ENCODE assay signal across 13 cellular contexts in the genomic region with DNA sequence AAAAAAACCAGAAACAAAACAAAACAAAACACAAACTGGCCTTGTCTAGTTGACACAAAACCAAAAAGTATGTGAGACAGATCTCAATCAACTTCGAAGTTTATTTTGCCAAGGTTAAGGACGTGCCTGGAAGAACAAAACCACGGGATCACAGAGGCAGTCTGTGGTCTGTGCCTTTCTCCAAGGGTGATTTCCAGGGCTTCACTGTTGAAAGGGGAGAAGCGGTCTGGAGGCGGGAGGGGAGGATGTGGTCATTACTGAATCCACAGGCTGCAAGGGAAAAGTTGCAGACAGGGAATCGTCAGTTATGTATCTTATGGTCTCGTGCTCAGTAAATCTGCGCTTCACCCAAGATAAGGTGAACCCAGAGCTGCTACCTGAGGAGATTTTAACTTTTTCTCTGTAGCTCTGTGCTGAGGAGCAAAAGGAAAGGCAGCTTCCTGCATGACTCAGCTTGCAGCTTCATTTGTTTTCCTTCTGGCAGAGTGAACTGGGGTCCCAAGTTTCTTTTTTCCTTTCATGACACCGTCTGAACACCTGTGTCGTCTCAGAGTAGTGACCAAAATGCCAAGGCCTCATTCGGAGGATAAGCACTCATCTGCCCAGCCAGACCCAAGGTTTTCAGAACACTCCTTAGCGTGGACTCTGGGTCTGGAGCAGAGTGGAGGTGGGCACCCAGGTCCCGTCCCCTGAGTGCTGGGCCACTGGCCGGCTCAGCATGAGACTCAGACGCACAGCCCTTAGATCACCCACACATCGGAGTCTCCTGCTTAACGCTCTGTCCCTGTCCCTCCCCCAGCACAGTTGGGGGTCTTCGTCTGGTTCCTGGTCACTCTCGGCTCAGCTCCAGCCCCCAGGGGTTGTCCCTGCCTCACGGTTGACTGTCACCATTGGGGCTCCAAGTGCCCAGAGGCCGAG. TPM values are rescaled to one million over a fixed set of nuclear protein-coding genes. Genes with fewer than 3 reads are reported as not detected.
DNase-seq lines count a peak whose midpoint lies in the region; ATAC-seq and TF ChIP-seq lines count a peak whose summit lies in the region.
"Had no signal": no experiment of that assay in that cellular context is flagged by ENCODE, and none has a peak within 500 bp of the region (broad histone marks: within the 10 kb centered on the region; RNA-seq: fewer than 3 reads in every experiment).

No MANE protein-coding gene starts in this region.

- DNase-seq in activated CD4-positive, alpha-beta T cell treated with anti-CD3 and anti-CD28 coated beads, Interleukin-2, amount 10 ng/mL, durations not matched to agents 7 days and 5 days: no peak
- DNase-seq in activated CD4-positive, alpha-beta T cell treated with anti-CD3 and anti-CD28 coated beads, Interleukin-2, amount 10 ng/mL, durations not matched to agents 24 days and 14 days: no peak
- DNase-seq in WTC11 (ENCODE audit: low spot score): no peak
- DNase-seq in iPS-NIHi7 (ENCODE audit: extremely low spot score): peak; percentile 48
- no peak for DNase-seq in upper lobe of right lung
- no peak for DNase-seq in activated effector memory CD4-positive, alpha-beta T cell treated with Interleukin-2 at 50 U/mL for 16 hours
- DNase-seq in NCI-H2081 treated with DMSO at 0.1 percent for 48 hours (lab: John Stamatoyannopoulos, UW): no peak
- DNase-seq in NAMALWA (ENCODE audit: low spot score): no peak
- DNase-seq: HCEC 1CT; NCI-H524; stimulated activated CD4-positive, alpha-beta T cell treated with anti-CD3 and anti-CD28 coated beads, Interleukin-2, amount 100 ng/mL, for 48 hours; tibial artery had no signal

- H3K4me1 ChIP-seq in upper lobe of right lung: peaks cover 6% of the 10 kb centered on the region

- no peak overlapping the region for H3K4me3 Mint-ChIP-seq in activated CD4-positive, alpha-beta T cell treated with anti-CD3 and anti-CD28 coated beads, Interleukin-2, amount 10 ng/mL, durations not matched to agents 7 days and 5 days
- H3K4me3 Mint-ChIP-seq in activated CD4-positive, alpha-beta T cell treated with anti-CD3 and anti-CD28 coated beads, Interleukin-2, amount 10 ng/mL, durations not matched to agents 24 days and 14 days: no peak overlapping the region
- no peak overlapping the region for H3K4me3 Mint-ChIP-seq in WTC11

- POLR2A ChIA-PET in activated CD4-positive, alpha-beta T cell treated with anti-CD3 and anti-CD28 coated beads, Interleukin-2, amount 10 ng/mL, durations not matched to agents 7 days and 5 days (lab: Charles Lee): no interaction called here
- POLR2A ChIA-PET in WTC11 (lab: Charles Lee): no interaction called here

- peaks cover 13% of the 10 kb centered on the region for H3K4me1 Mint-ChIP-seq in activated CD4-positive, alpha-beta T cell treated with anti-CD3 and anti-CD28 coated beads, Interleukin-2, amount 10 ng/mL, durations not matched to agents 7 days and 5 days
- H3K4me1 Mint-ChIP-seq in activated CD4-positive, alpha-beta T cell treated with anti-CD3 and anti-CD28 coated beads, Interleukin-2, amount 10 ng/mL, durations not matched to agents 24 days and 14 days: peaks cover 9% of the 10 kb centered on the region
- peaks cover 22% of the 10 kb centered on the region for H3K4me1 Mint-ChIP-seq in WTC11

- no peaks in the 10 kb centered on the region for H3K27me3 ChIP-seq in upper lobe of right lung
- H3K27me3 ChIP-seq: tibial artery had no signal

- no peaks in the 10 kb centered on the region for H3K36me3 ChIP-seq in upper lobe of right lung
- H3K36me3 ChIP-seq: tibial artery had no signal

- H3K4me3 ChIP-seq in upper lobe of right lung: no peak overlapping the region
- H3K4me3 ChIP-seq: tibial artery had no signal

- H3K36me3 Mint-ChIP-seq in activated CD4-positive, alpha-beta T cell treated with anti-CD3 and anti-CD28 coated beads, Interleukin-2, amount 10 ng/mL, durations not matched to agents 7 days and 5 days (ENCODE audit: low read depth): no peaks in the 10 kb centered on the region
- H3K36me3 Mint-ChIP-seq in activated CD4-positive, alpha-beta T cell treated with anti-CD3 and anti-CD28 coated beads, Interleukin-2, amount 10 ng/mL, durations not matched to agents 24 days and 14 days (ENCODE audit: low read depth): no peaks in the 10 kb centered on the region
- H3K36me3 Mint-ChIP-seq in WTC11: no peaks in the 10 kb centered on the region

- H3K27ac Mint-ChIP-seq in activated CD4-positive, alpha-beta T cell treated with anti-CD3 and anti-CD28 coated beads, Interleukin-2, amount 10 ng/mL, durations not matched to agents 7 days and 5 days: peak overlapping the region; percentile 50
- no peak overlapping the region for H3K27ac Mint-ChIP-seq in activated CD4-positive, alpha-beta T cell treated with anti-CD3 and anti-CD28 coated beads, Interleukin-2, amount 10 ng/mL, durations not matched to agents 24 days and 14 days
- H3K27ac Mint-ChIP-seq in WTC11: peak overlapping the region; percentile 61; the same call in 1 of the 2 replicates
- H3K27ac Mint-ChIP-seq: activated T-helper 2 cell treated with anti-CD3 and anti-CD28 coated beads, Interferon-gamma antibody, Interleukin-2, Interleukin-4, amounts not matched to agents 10 μg/mL and 5 μg/mL and 100 μg/mL, durations not matched to agents 14 hours and 24 hours and 36 hours had no signal

- H3K27me3 Mint-ChIP-seq in activated CD4-positive, alpha-beta T cell treated with anti-CD3 and anti-CD28 coated beads, Interleukin-2, amount 10 ng/mL, durations not matched to agents 7 days and 5 days: no peaks in the 10 kb centered on the region
- H3K27me3 Mint-ChIP-seq in activated CD4-positive, alpha-beta T cell treated with anti-CD3 and anti-CD28 coated beads, Interleukin-2, amount 10 ng/mL, durations not matched to agents 24 days and 14 days: peaks cover 6% of the 10 kb centered on the region
- H3K27me3 Mint-ChIP-seq in WTC11 (ENCODE audit: low read depth): no peaks in the 10 kb centered on the region

- peak; percentile 78 for ATAC-seq in WTC11
- peak; percentile 54 for ATAC-seq in upper lobe of right lung

- CTCF ChIA-PET in activated CD4-positive, alpha-beta T cell treated with anti-CD3 and anti-CD28 coated beads, Interleukin-2, amount 10 ng/mL, durations not matched to agents 7 days and 5 days (lab: Charles Lee): no interaction called here
- CTCF ChIA-PET in WTC11 (lab: Charles Lee): interaction anchor here (1.0 to 1.5 kb wide), 3 partner anchors 10 to 160 kb away, joined by 3 to 5 read pairs (median 4); no protein-coding TSS in a partner anchor

- intact Hi-C loops in activated CD4-positive, alpha-beta T cell treated with anti-CD3 and anti-CD28 coated beads, Interleukin-2, amount 10 ng/mL, durations not matched to agents 24 days and 14 days (cut with micrococcal nuclease): no loop called here
- intact Hi-C loops in upper lobe of right lung (cut with DNase I): no loop called here

- TF ChIP-seq CTCF in WTC11 (IDR thresholded peaks at IDR 0.05): no peak
- no peak for TF ChIP-seq CTCF in upper lobe of right lung (IDR thresholded peaks at IDR 0.05)

- H3K9me3 Mint-ChIP-seq in activated CD4-positive, alpha-beta T cell treated with anti-CD3 and anti-CD28 coated beads, Interleukin-2, amount 10 ng/mL, durations not matched to agents 7 days and 5 days: no peaks in the 10 kb centered on the region
- H3K9me3 Mint-ChIP-seq in activated CD4-positive, alpha-beta T cell treated with anti-CD3 and anti-CD28 coated beads, Interleukin-2, amount 10 ng/mL, durations not matched to agents 24 days and 14 days: no peaks in the 10 kb centered on the region
- no peaks in the 10 kb centered on the region for H3K9me3 Mint-ChIP-seq in WTC11
- H3K9me3 Mint-ChIP-seq: activated T-helper 2 cell treated with anti-CD3 and anti-CD28 coated beads, Interferon-gamma antibody, Interleukin-2, Interleukin-4, amounts not matched to agents 10 μg/mL and 5 μg/mL and 100 μg/mL, durations not matched to agents 14 hours and 24 hours and 36 hours had no signal

- H3K27ac ChIP-seq in upper lobe of right lung: no peak overlapping the region
- H3K27ac ChIP-seq: tibial artery had no signal

- no peaks in the 10 kb centered on the region for H3K9me3 ChIP-seq in upper lobe of right lung
- H3K9me3 ChIP-seq: tibial artery had no signal

TF ChIP-seq in WTC11, 78 proteins besides CTCF, POLR2A, EP300 and RAD21 (continues in another document):
- TF ChIP-seq JAZF1 (CRISPR knock-in tag; IDR thresholded peaks at IDR 0.05) (no peak), ZNF317 (CRISPR knock-in tag; IDR thresholded peaks at IDR 0.05; ENCODE audit: borderline replicate concordance, low read depth) (no peak), NFE2L1 (CRISPR knock-in tag; IDR thresholded peaks at IDR 0.05) (peak; percentile 66)
- TF ChIP-seq, protein P1, sequence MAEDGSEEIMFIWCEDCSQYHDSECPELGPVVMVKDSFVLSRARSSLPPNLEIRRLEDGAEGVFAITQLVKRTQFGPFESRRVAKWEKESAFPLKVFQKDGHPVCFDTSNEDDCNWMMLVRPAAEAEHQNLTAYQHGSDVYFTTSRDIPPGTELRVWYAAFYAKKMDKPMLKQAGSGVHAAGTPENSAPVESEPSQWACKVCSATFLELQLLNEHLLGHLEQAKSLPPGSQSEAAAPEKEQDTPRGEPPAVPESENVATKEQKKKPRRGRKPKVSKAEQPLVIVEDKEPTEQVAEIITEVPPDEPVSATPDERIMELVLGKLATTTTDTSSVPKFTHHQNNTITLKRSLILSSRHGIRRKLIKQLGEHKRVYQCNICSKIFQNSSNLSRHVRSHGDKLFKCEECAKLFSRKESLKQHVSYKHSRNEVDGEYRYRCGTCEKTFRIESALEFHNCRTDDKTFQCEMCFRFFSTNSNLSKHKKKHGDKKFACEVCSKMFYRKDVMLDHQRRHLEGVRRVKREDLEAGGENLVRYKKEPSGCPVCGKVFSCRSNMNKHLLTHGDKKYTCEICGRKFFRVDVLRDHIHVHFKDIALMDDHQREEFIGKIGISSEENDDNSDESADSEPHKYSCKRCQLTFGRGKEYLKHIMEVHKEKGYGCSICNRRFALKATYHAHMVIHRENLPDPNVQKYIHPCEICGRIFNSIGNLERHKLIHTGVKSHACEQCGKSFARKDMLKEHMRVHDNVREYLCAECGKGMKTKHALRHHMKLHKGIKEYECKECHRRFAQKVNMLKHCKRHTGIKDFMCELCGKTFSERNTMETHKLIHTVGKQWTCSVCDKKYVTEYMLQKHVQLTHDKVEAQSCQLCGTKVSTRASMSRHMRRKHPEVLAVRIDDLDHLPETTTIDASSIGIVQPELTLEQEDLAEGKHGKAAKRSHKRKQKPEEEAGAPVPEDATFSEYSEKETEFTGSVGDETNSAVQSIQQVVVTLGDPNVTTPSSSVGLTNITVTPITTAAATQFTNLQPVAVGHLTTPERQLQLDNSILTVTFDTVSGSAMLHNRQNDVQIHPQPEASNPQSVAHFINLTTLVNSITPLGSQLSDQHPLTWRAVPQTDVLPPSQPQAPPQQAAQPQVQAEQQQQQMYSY (CRISPR knock-in tag; IDR thresholded peaks at IDR 0.05): no peak

RNA-seq across cellular contexts. Expression of a gene that starts 25.9 kb away (rescaled TPM):
- 1 to 10 TPM; 3.1 to 4.1 TPM for total RNA-seq in activated CD4-positive, alpha-beta T cell treated with anti-CD3 and anti-CD28 coated beads, Interleukin-2, amount 10 ng/mL, durations not matched to agents 7 days and 5 days
- not detected in 2 replicates for total RNA-seq in activated CD4-positive, alpha-beta T cell treated with anti-CD3 and anti-CD28 coated beads, Interleukin-2, amount 10 ng/mL, durations not matched to agents 24 days and 14 days
- total RNA-seq in WTC11 (2021): 0.27 TPM in 1 of 3 replicates, not detected in the others
- total RNA-seq in upper lobe of right lung: 1.9 TPM
